ENCODE assay signal across 8 cellular contexts in the genomic region with DNA sequence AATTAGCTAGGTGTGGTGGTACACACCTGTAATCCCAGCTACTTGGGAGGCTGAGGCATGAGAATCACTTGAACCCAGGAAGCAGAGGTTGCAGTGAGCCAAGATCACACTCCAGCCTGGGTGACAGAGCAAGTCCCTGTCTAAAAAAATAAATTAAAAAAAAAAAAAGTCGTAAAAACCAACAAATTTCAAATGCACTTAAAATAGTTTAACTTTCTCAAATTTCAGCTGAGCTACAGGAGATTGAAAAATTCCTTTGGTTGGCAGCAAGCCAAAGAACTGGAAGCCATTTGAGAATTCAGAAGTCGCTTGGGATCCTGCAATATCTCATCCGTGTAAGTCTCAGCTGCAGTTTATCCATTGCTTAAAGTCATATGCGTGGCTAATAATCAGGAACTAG. TPM values are rescaled to one million over a fixed set of nuclear protein-coding genes. Genes with fewer than 3 reads are reported as not detected.
DNase-seq lines count a peak whose midpoint lies in the region; ATAC-seq, FAIRE-seq and TF ChIP-seq lines count a peak whose summit lies in the region.
"Not testable (repeated sequence)": the region's sequence is repeated elsewhere in the genome, so short reads cannot be mapped to it uniquely, and the experiment has no call there.

No MANE protein-coding gene starts in this region.

- not testable (repeated sequence) for H3K27me3 Mint-ChIP-seq in type B pancreatic cell

- in situ Hi-C loops in GM23248 (cut with MboI); astrocyte of the cerebellum (cut with HindIII; ENCODE audit: low sequenced_read_pairs): not testable (repeated sequence)

- H3K4me1 Mint-ChIP-seq in type B pancreatic cell (ENCODE audit: unreplicated experiment): peaks cover 18% of the 10 kb centered on the region

- WGBS in GM23248 (ENCODE audit: low coverage in 1 of 2, low lambda C conversion rate in 2 of 2, missing lambda C conversion rate in 2 of 2), 2 experiments: 18 to 19% methylated on average over 4 of the region's 4 CpGs

- peak; percentile 46 for DNase-seq in GM23248
- peak; percentile 22 for DNase-seq in NCI-H2196 (lab: John Stamatoyannopoulos, UW; ENCODE audit: unreplicated experiment)
- DNase-seq in astrocyte of the cerebellum (ENCODE audit: low read depth): peak; percentile 61
- DNase-seq in Right ventricle myocardium superior; type B pancreatic cell (ENCODE audit: extremely low spot score, unreplicated experiment): not testable (repeated sequence)
- DNase-seq in lung microvascular endothelial cell (ENCODE audit: low read depth in 2 of 2): peak; percentile 40 to 48

- H3K27me3 ChIP-seq in GM23248 (replicated peaks; ENCODE audit: insufficient read depth); parathyroid adenoma (ENCODE audit: control insufficient read depth, insufficient read depth, low read length): not testable (repeated sequence)

- H3K4me2 ChIP-seq in GM23248 (ENCODE audit: unreplicated experiment): peak overlapping the region; percentile 26
- H3K4me2 ChIP-seq in parathyroid adenoma (ENCODE audit: low read length): not testable (repeated sequence)

- not testable (repeated sequence) for H3K4me3 ChIP-seq in GM23248; astrocyte of the cerebellum (ENCODE audit: low read depth, low read length); parathyroid adenoma (ENCODE audit: low read depth, low read length)

- TF ChIP-seq CTCF in astrocyte of the cerebellum (IDR thresholded peaks at IDR 0.05; ENCODE audit: low read depth, low read length, missing control alignments); parathyroid adenoma (IDR thresholded peaks at IDR 0.05); type B pancreatic cell (conservative IDR thresholded peaks at IDR 0.05): not testable (repeated sequence)

- peak; percentile 6 for ATAC-seq in Right ventricle myocardium superior (ENCODE audit: poor library complexity)

- H3K36me3 ChIP-seq in GM23248 (ENCODE audit: low read depth): peaks cover 13% of the 10 kb centered on the region
- not testable (repeated sequence) for H3K36me3 ChIP-seq in parathyroid adenoma (ENCODE audit: control insufficient read depth, insufficient read depth, low read length)

- H3F3A ChIP-seq in GM23248 (ENCODE audit: insufficient read depth): peaks cover 34% of the 10 kb centered on the region

- intact Hi-C loops in Right ventricle myocardium superior (cut with DNase I): not testable (repeated sequence)

- H3K9me2 ChIP-seq in GM23248 (ENCODE audit: insufficient read depth): not testable (repeated sequence)

- H3K27ac ChIP-seq in GM23248 (peak overlapping the region; percentile 38), parathyroid adenoma (peak overlapping the region; percentile 59)

- not testable (repeated sequence) for H3K9me3 ChIP-seq in GM23248 (ENCODE audit: low read depth); parathyroid adenoma (ENCODE audit: control insufficient read depth, low read length)

- peak overlapping the region; percentile 57 for H3K4me3 Mint-ChIP-seq in type B pancreatic cell

- not testable (repeated sequence) for H2AFZ ChIP-seq in GM23248, parathyroid adenoma

- peaks cover 14% of the 10 kb centered on the region for H3K4me1 ChIP-seq in GM23248 (ENCODE audit: insufficient read depth)
- not testable (repeated sequence) for H3K4me1 ChIP-seq in parathyroid adenoma

- FAIRE-seq in endometrium (lab: Jason Lieb, UNC): peak; percentile 12

- H3K27ac Mint-ChIP-seq in type B pancreatic cell: peak overlapping the region; percentile 62

- H3K79me2 ChIP-seq in GM23248 (ENCODE audit: insufficient read depth) (peaks cover 100% of the 10 kb centered on the region), parathyroid adenoma (peaks cover 11% of the 10 kb centered on the region)

- H3K36me3 Mint-ChIP-seq in type B pancreatic cell: peaks cover 25% of the 10 kb centered on the region

- 0 out of 2 replicates have a peak overlapping the region, but pooled peaks have one; percentile 3 for H3K9ac ChIP-seq in GM23248
- not testable (repeated sequence) for H3K9ac ChIP-seq in parathyroid adenoma

- not testable (repeated sequence) for H4K20me1 ChIP-seq in GM23248 (ENCODE audit: insufficient read depth)

- H3K9me3 Mint-ChIP-seq in type B pancreatic cell: not testable (repeated sequence)

RNA-seq across cellular contexts. Expression of gene EIF4G3, which starts 5.9 kb away (rescaled TPM):
- 43.1 and 65.5 TPM in 2 replicates for total RNA-seq in GM23248 (2014; rRNA removed; shearing (Covaris generic))
- polyA plus RNA-seq in GM23248 (2016; fragmentation: Nextera tagmentation; extraction: Ambion mirVana): 22.0 and 24.0 TPM in 2 replicates
- total RNA-seq in Right ventricle myocardium superior (24.7 TPM), lung microvascular endothelial cell (23.3 and 30.2 TPM in 2 replicates), type B pancreatic cell (ENCODE audit: low replicate concordance) (54.9 and 71.5 TPM in 2 replicates)
